Comparison of ENCODE assay signal across 9 cellular contexts in genomic region chr3:27596334-27596841, GRCh38.
DNase-seq lines count a peak whose midpoint lies in the region; ATAC-seq and TF ChIP-seq lines count a peak whose summit lies in the region.
"Had no signal": no experiment of that assay in that cellular context is flagged by ENCODE, and none has a peak within 500 bp of the region (broad histone marks: within the 10 kb centered on the region; RNA-seq: fewer than 3 reads in every experiment).

No MANE protein-coding gene starts in this region.

- H3K27ac ChIP-seq in coronary artery = peak overlapping the region in 1 of 2 donors; percentile 39

- TF ChIP-seq CTCF in coronary artery (IDR thresholded peaks at IDR 0.05) = no peak

- no peaks in the 10 kb centered on the region for H3K9me3 Mint-ChIP-seq in T-helper 2 cell treated with Interferon-gamma antibody and Interleukin-4, amounts not matched to agents 5 μg/mL and 100 μg/mL, for 36 hours

- H3K4me1 Mint-ChIP-seq in T-helper 2 cell treated with Interferon-gamma antibody and Interleukin-4, amounts not matched to agents 5 μg/mL and 100 μg/mL, for 36 hours (ENCODE audit: low read depth) = peaks cover 27% of the 10 kb centered on the region

- H3K27ac Mint-ChIP-seq in T-helper 2 cell treated with Interferon-gamma antibody and Interleukin-4, amounts not matched to agents 5 μg/mL and 100 μg/mL, for 36 hours = no peak overlapping the region

- no peak overlapping the region for H3K4me3 ChIP-seq in coronary artery
- H3K4me3 ChIP-seq: heart right ventricle had no signal

- DNase-seq in T-helper 2 cell treated with Interferon-gamma antibody and Interleukin-4, amounts not matched to agents 5 μg/mL and 100 μg/mL, for 36 hours (ENCODE audit: low spot score) = peak; percentile 14
- peak; percentile 66 for DNase-seq in pons (ENCODE audit: low spot score)
- no peak for DNase-seq in NCI-H128 (lab: John Stamatoyannopoulos, UW; ENCODE audit: unreplicated experiment)
- DNase-seq in activated CD4-positive, alpha-beta T cell treated with anti-CD3 and anti-CD28 coated beads for 4 hours = no peak
- no peak for DNase-seq in coronary artery (ENCODE audit: low spot score)
- no peak for DNase-seq in mucosa of gallbladder (ENCODE audit: low spot score)
- DNase-seq: heart right ventricle had no signal

- no peaks in the 10 kb centered on the region for H3K27me3 Mint-ChIP-seq in T-helper 2 cell treated with Interferon-gamma antibody and Interleukin-4, amounts not matched to agents 5 μg/mL and 100 μg/mL, for 36 hours (ENCODE audit: low read depth)

- H3K4me3 Mint-ChIP-seq in T-helper 2 cell treated with Interferon-gamma antibody and Interleukin-4, amounts not matched to agents 5 μg/mL and 100 μg/mL, for 36 hours = no peak overlapping the region

- ATAC-seq in GM18868 (IDR thresholded peaks at IDR 0.05; ENCODE audit: unreplicated experiment) (peak; percentile 87), HG02981 (IDR thresholded peaks at IDR 0.05; ENCODE audit: unreplicated experiment) (peak; percentile 47)

- peaks cover 3% of the 10 kb centered on the region for H3K36me3 Mint-ChIP-seq in T-helper 2 cell treated with Interferon-gamma antibody and Interleukin-4, amounts not matched to agents 5 μg/mL and 100 μg/mL, for 36 hours (ENCODE audit: low read depth)

Comparison
In these comparisons a context has a peak if more than half of its experiments do, and no peak if none do; other contexts are left out.
1. DNase-seq: peak in T-helper 2 cell treated with Interferon-gamma antibody and Interleukin-4, amounts not matched to agents 5 μg/mL and 100 μg/mL, for 36 hours (single experiment) and pons (single experiment); none in NCI-H128 (single experiment), activated CD4-positive, alpha-beta T cell treated with anti-CD3 and anti-CD28 coated beads for 4 hours (0 of 2), coronary artery (single experiment) and mucosa of gallbladder (single experiment).